ENCODE assay signal across 15 cellular contexts in genomic region chr11:66905631-66906030, GRCh38.
"Had no signal": no experiment of that assay in that cellular context is flagged by ENCODE, and none has a peak within 500 bp of the region (broad histone marks: within the 10 kb centered on the region; RNA-seq: fewer than 3 reads in every experiment).

No MANE protein-coding gene starts in this region.

- H3K27me3 ChIP-seq: esophagus muscularis mucosa, stomach, thyroid gland, uterus had no signal

- H3K9me3 ChIP-seq: esophagus muscularis mucosa, stomach, thyroid gland, uterus had no signal

- H3K9me3 Mint-ChIP-seq: activated CD8-positive, alpha-beta T cell treated with anti-CD3 and anti-CD28 coated beads for 36 hours; activated naive CD8-positive, alpha-beta T cell treated with anti-CD3 and anti-CD28 coated beads, Interleukin-2, amount 50 U/mL, for 24 hours; activated T-cell treated with anti-CD3 and anti-CD28 coated beads, Interleukin-2, amount 50 U/mL, for 72 hours; central memory CD8-positive, alpha-beta T cell; T-cell had no signal

- ATAC-seq: activated CD8-positive, alpha-beta T cell treated with anti-CD3 and anti-CD28 coated beads for 36 hours; activated naive CD8-positive, alpha-beta T cell treated with anti-CD3 and anti-CD28 coated beads, Interleukin-2, amount 50 U/mL, for 24 hours; activated T-cell treated with anti-CD3 and anti-CD28 coated beads, Interleukin-2, amount 50 U/mL, for 72 hours; T-cell had no signal

- H3K27ac Mint-ChIP-seq: activated CD8-positive, alpha-beta T cell treated with anti-CD3 and anti-CD28 coated beads for 36 hours; activated naive CD8-positive, alpha-beta T cell treated with anti-CD3 and anti-CD28 coated beads, Interleukin-2, amount 50 U/mL, for 24 hours; activated T-cell treated with anti-CD3 and anti-CD28 coated beads, Interleukin-2, amount 50 U/mL, for 72 hours; T-cell had no signal

- H3K4me1 ChIP-seq: uterus had no signal

- H3K4me3 Mint-ChIP-seq: activated CD8-positive, alpha-beta T cell treated with anti-CD3 and anti-CD28 coated beads for 36 hours; activated naive CD8-positive, alpha-beta T cell treated with anti-CD3 and anti-CD28 coated beads, Interleukin-2, amount 50 U/mL, for 24 hours; activated T-cell treated with anti-CD3 and anti-CD28 coated beads, Interleukin-2, amount 50 U/mL, for 72 hours; central memory CD8-positive, alpha-beta T cell; T-cell had no signal

- H3K36me3 ChIP-seq: esophagus muscularis mucosa, stomach, thyroid gland, uterus, WERI-Rb-1 had no signal

- H3K4me1 Mint-ChIP-seq: activated naive CD8-positive, alpha-beta T cell treated with anti-CD3 and anti-CD28 coated beads, Interleukin-2, amount 50 U/mL, for 24 hours; central memory CD8-positive, alpha-beta T cell; T-cell had no signal

- H3K27me3 Mint-ChIP-seq: activated CD8-positive, alpha-beta T cell treated with anti-CD3 and anti-CD28 coated beads for 36 hours; activated naive CD8-positive, alpha-beta T cell treated with anti-CD3 and anti-CD28 coated beads, Interleukin-2, amount 50 U/mL, for 24 hours; T-cell had no signal

- H3K27ac ChIP-seq: esophagus muscularis mucosa, parathyroid adenoma had no signal

- H2AFZ ChIP-seq: parathyroid adenoma had no signal

- H3K36me3 Mint-ChIP-seq: T-cell had no signal

- H3K4me3 ChIP-seq: esophagus muscularis mucosa, stomach, thyroid gland, uterus had no signal

- H3K9ac ChIP-seq: parathyroid adenoma had no signal

- DNase-seq: activated CD4-positive, alpha-beta T cell treated with anti-CD3 and anti-CD28 coated beads for 4 hours; activated CD8-positive, alpha-beta memory T cell treated with anti-CD3 and anti-CD28 coated beads, Interleukin-2, amount 50 U/mL, for 4 hours; activated CD8-positive, alpha-beta T cell treated with anti-CD3 and anti-CD28 coated beads for 36 hours; activated naive CD4-positive, alpha-beta T cell; activated naive CD8-positive, alpha-beta T cell treated with anti-CD3 and anti-CD28 coated beads, Interleukin-2, amount 50 U/mL, for 24 hours; activated T-cell treated with anti-CD3 and anti-CD28 coated beads, Interleukin-2, amount 50 U/mL, for 72 hours; foreskin fibroblast; stomach; T-cell; thyroid gland; uterus; WERI-Rb-1 had no signal
